32 cellular contexts compared by ENCODE assay signal in the genomic region with DNA sequence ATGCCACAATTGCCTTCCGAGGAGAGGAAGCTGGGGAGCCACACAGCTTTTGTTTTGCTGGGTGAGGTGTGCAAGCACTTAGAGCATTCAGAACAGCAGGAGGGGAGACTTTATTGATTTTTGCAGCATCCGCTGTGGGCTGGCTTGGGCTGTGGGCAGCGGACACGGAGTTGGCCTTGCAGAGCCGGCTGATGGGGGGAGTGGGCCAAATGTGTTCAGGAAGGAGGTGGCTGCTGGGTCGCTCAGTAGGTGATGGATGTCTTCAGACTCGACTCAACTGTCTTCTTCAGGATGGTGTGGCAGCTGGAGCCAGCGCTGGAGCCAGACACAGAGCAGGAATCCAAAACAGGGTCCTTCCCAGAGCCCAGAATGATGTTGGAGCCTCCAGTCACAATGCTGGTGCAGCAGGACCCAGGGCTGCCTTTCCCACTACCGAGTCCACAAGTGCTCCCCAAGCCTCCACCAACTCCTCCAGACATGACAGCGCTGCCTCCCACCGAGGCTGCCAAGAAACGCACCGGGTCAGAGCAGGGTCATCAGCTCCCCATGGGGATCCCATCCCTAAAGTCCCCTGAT. TPM values are rescaled to one million over a fixed set of nuclear protein-coding genes. Genes with fewer than 3 reads are reported as not detected.
DNase-seq lines count a peak whose midpoint lies in the region; ATAC-seq, FAIRE-seq and TF ChIP-seq lines count a peak whose summit lies in the region.
"Had no signal": no experiment of that assay in that cellular context is flagged by ENCODE, and none has a peak within 500 bp of the region (broad histone marks: within the 10 kb centered on the region; RNA-seq: fewer than 3 reads in every experiment).

No MANE protein-coding gene starts in this region.

- H3K9me3 Mint-ChIP-seq in activated naive CD4-positive, alpha-beta T cell treated with anti-CD3 and anti-CD28 coated beads, Interleukin-2, amount 50 U/mL, for 24 hours, result no peaks in the 10 kb centered on the region
- no peaks in the 10 kb centered on the region for H3K9me3 Mint-ChIP-seq in GM23338
- H3K9me3 Mint-ChIP-seq in endodermal cell, result no peaks in the 10 kb centered on the region
- H3K9me3 Mint-ChIP-seq: natural killer cell had no signal

- no peak overlapping the region for H3K4me3 Mint-ChIP-seq in activated naive CD4-positive, alpha-beta T cell treated with anti-CD3 and anti-CD28 coated beads, Interleukin-2, amount 50 U/mL, for 24 hours
- H3K4me3 Mint-ChIP-seq in GM23338 (no peak overlapping the region), endodermal cell (no peak overlapping the region)
- H3K4me3 Mint-ChIP-seq: IgD-negative memory B cell, natural killer cell had no signal

- no peak overlapping the region for H2BK120ac ChIP-seq in trophoblast cell (ENCODE audit: insufficient read depth, low read length, poor library complexity)

- CTCF ChIA-PET in K562 (lab: Yijun Ruan, JAX; ENCODE audit: low intra/inter-chr PET ratio), result no interaction called here

- H3K4me1 ChIP-seq in K562 (replicated peaks in 1 of 2; ENCODE audit: control insufficient read depth in 2 of 2, insufficient read depth in 2 of 2, low read length in 2 of 2), result peaks cover 10 to 13% of the 10 kb centered on the region in 2 experiments; a peak in 3 of 5 replicates
- no peaks in the 10 kb centered on the region for H3K4me1 ChIP-seq in GM23338 (ENCODE audit: insufficient read depth)
- H3K4me1 ChIP-seq in endodermal cell (ENCODE audit: control insufficient read depth, insufficient read depth, low read length), result no peaks in the 10 kb centered on the region
- H3K4me1 ChIP-seq in trophoblast cell (ENCODE audit: control insufficient read depth in 1 of 2, insufficient read depth in 2 of 2, low read length in 2 of 2), result peaks cover 3 to 4% of the 10 kb centered on the region in 2 experiments
- H3K4me1 ChIP-seq: breast epithelium, gastroesophageal sphincter, psoas muscle, tibial artery had no signal

- H3K9me3 ChIP-seq in K562 (replicated peaks; ENCODE audit: control insufficient read depth, insufficient read depth, low read depth, low read length) (no peaks in the 10 kb centered on the region), endodermal cell (ENCODE audit: control insufficient read depth, low read length) (no peaks in the 10 kb centered on the region), trophoblast cell (ENCODE audit: insufficient read depth, low read depth, low read length) (peaks cover 3% of the 10 kb centered on the region)
- H3K9me3 ChIP-seq: breast epithelium, gastroesophageal sphincter, psoas muscle, tibial artery had no signal

- H3K36me3 ChIP-seq in K562 (ENCODE audit: control insufficient read depth, insufficient read depth, low read length) (no peaks in the 10 kb centered on the region), GM23338 (ENCODE audit: insufficient read depth) (no peaks in the 10 kb centered on the region), endodermal cell (ENCODE audit: control insufficient read depth, insufficient read depth, low read length) (no peaks in the 10 kb centered on the region), trophoblast cell (ENCODE audit: control insufficient read depth in 1 of 2, insufficient read depth in 2 of 2, low read length in 2 of 2) (no peaks in the 10 kb centered on the region)
- H3K36me3 ChIP-seq: breast epithelium, gastroesophageal sphincter, tibial artery had no signal

- no peak overlapping the region for H4K12ac ChIP-seq in trophoblast cell (ENCODE audit: low read depth, low read length)

- WGBS in K562 (ENCODE audit: insufficient coverage, low coverage, missing lambda C conversion rate), result 0% methylated on average over 13 of the region's 13 CpGs
- 84% methylated on average over 6 to 13 of the region's 13 CpGs for WGBS in endodermal cell (ENCODE audit: insufficient coverage in 1 of 2, insufficient read length in 1 of 2), 2 experiments
- WGBS in trophoblast cell (ENCODE audit: extremely low coverage, insufficient coverage, insufficient read length), result no CpG with 5 or more reads among the region's 13 CpGs

- H3K9ac ChIP-seq in K562 (ENCODE audit: insufficient read depth in 1 of 2, low read depth in 2 of 2, low read length in 2 of 2) (peak overlapping the region in 1 of 2 experiments; percentile 37; a peak in 1 of 4 replicates), endodermal cell (ENCODE audit: extremely low read depth, low read length, poor library complexity, severe bottlenecking) (no peak overlapping the region), trophoblast cell (ENCODE audit: low read length) (no peak overlapping the region)

- POLR2A ChIA-PET in K562 (lab: Yijun Ruan, JAX), result interaction anchor here (0.6 to 0.7 kb wide), 2 partner anchors 10 to 13 kb away, joined by 3 read pairs; no protein-coding TSS in a partner anchor

- no peaks in the 10 kb centered on the region for H3F3A ChIP-seq in GM23338 (replicated peaks; ENCODE audit: low read depth)

- H4K91ac ChIP-seq in trophoblast cell (ENCODE audit: low read depth, low read length), result no peak overlapping the region

- no peak for TF ChIP-seq EP300 in K562 (IDR thresholded peaks at IDR 0.05; ENCODE audit: low read length)

- H2BK5ac ChIP-seq in trophoblast cell (ENCODE audit: low read depth, low read length, poor library complexity), result no peak overlapping the region

- TF ChIP-seq RAD21 in K562 (CRISPR knock-in tag; conservative IDR thresholded peaks at IDR 0.05 in 1 of 2, IDR thresholded peaks at IDR 0.05 in 1 of 2), result 0 out of 4 replicates have a peak, but pooled peaks of 1 of the 2 experiments have one; percentile 12

- no peak for TF ChIP-seq POLR2A in K562 (conservative IDR thresholded peaks at IDR 0.05)

- no peak overlapping the region for H3K4me3 ChIP-seq in K562
- H3K4me3 ChIP-seq in GM23338, result no peak overlapping the region
- H3K4me3 ChIP-seq in endodermal cell (ENCODE audit: low read length), result no peak overlapping the region
- H3K4me3 ChIP-seq in trophoblast cell (ENCODE audit: low read depth, low read length), result no peak overlapping the region
- H3K4me3 ChIP-seq: breast epithelium, gastroesophageal sphincter, hepatocyte, psoas muscle, tibial artery had no signal

- intact Hi-C loops in K562 (cut with micrococcal nuclease), result no loop called here

- in situ Hi-C loops in K562 (cut with MboI), result no loop called here

- no peaks in the 10 kb centered on the region for H3K9me2 ChIP-seq in GM23338 (ENCODE audit: insufficient read depth)

- H2BK12ac ChIP-seq in trophoblast cell (ENCODE audit: low read length), result no peak overlapping the region

- H3K4me2 ChIP-seq in K562 (ENCODE audit: insufficient read depth, low read length) (no peak overlapping the region), GM23338 (no peak overlapping the region), trophoblast cell (ENCODE audit: low read length) (no peak overlapping the region)
- H3K4me2 ChIP-seq: hepatocyte had no signal

- FAIRE-seq in K562 (lab: Jason Lieb, UNC), result no peak
- FAIRE-seq: A204.1, TTC549 had no signal

- no peak overlapping the region for H3K18ac ChIP-seq in trophoblast cell (ENCODE audit: low read length)

- H3K4ac ChIP-seq in trophoblast cell (ENCODE audit: low read depth, low read length), result no peak overlapping the region

- no peaks in the 10 kb centered on the region for H3K9me1 ChIP-seq in K562 (ENCODE audit: control insufficient read depth, insufficient read depth, low read length)

- H2AK5ac ChIP-seq in trophoblast cell (ENCODE audit: low read length), result no peak overlapping the region

- H3K4me1 Mint-ChIP-seq in activated naive CD4-positive, alpha-beta T cell treated with anti-CD3 and anti-CD28 coated beads, Interleukin-2, amount 50 U/mL, for 24 hours, result peaks cover 38% of the 10 kb centered on the region
- H3K4me1 Mint-ChIP-seq in GM23338, result no peaks in the 10 kb centered on the region
- H3K4me1 Mint-ChIP-seq in endodermal cell, result no peaks in the 10 kb centered on the region

- H3K36me3 Mint-ChIP-seq in activated naive CD4-positive, alpha-beta T cell treated with anti-CD3 and anti-CD28 coated beads, Interleukin-2, amount 50 U/mL, for 24 hours, result no peaks in the 10 kb centered on the region
- H3K36me3 Mint-ChIP-seq in GM23338 (ENCODE audit: low read depth) (no peaks in the 10 kb centered on the region), endodermal cell (ENCODE audit: low read depth) (no peaks in the 10 kb centered on the region)
- H3K36me3 Mint-ChIP-seq: IgD-negative memory B cell, natural killer cell had no signal

- no TSS peak for BruUV-seq in K562 (replicated peaks; lab: Mats Ljungman, UMichigan)

- H2AFZ ChIP-seq in K562 (ENCODE audit: low read depth, low read length) (no peak overlapping the region), GM23338 (no peak overlapping the region), trophoblast cell (ENCODE audit: insufficient read depth, low read length, poor library complexity) (no peak overlapping the region)
- H2AFZ ChIP-seq: hepatocyte had no signal

- DNase-seq in activated naive CD4-positive, alpha-beta T cell treated with anti-CD3 and anti-CD28 coated beads, Interleukin-2, amount 50 U/mL, for 16 hours, result no peak
- peak; percentile 18 for DNase-seq in NCI-H2227 treated with DMSO at 0.1 percent for 48 hours (lab: John Stamatoyannopoulos, UW)
- DNase-seq in K562 (ENCODE audit: extremely low read depth in 1 of 4, low spot score in 3 of 4), result peak in 1 of 4 experiments; percentile 12
- DNase-seq in GM23338 (ENCODE audit: low spot score), result no peak
- DNase-seq in NCI-H526 (lab: John Stamatoyannopoulos, UW), result no peak
- no peak for DNase-seq in endodermal cell
- no peak for DNase-seq in trophoblast cell
- DNase-seq: activated CD4-positive, alpha-beta T cell treated with anti-CD3 and anti-CD28 coated beads, Interleukin-2, amount 50 U/mL, for 1 hour; activated CD4-positive, CD25-positive, alpha-beta regulatory T cell; activated gamma-delta T cell; activated T-cell treated with anti-CD3 and anti-CD28 coated beads, Interleukin-2, amount 50 U/mL, for 1 hour; amygdala; DND-41; GF-D8; natural killer cell; NCI-H2029; NCI-H446 treated with DMSO at 0.1 percent for 48 hours; occipital lobe; PC-3; psoas muscle; stimulated activated CD4-positive, alpha-beta T cell treated with anti-CD3 and anti-CD28 coated beads, Interleukin-4, amount 100 ng/mL, for 24 hours; tibial artery had no signal

- H3K23ac ChIP-seq in trophoblast cell (ENCODE audit: low read length), result no peak overlapping the region

- H4K20me1 ChIP-seq in K562 (replicated peaks; ENCODE audit: control insufficient read depth, insufficient read depth, low read length), result 0 out of 2 replicates have a peak, but pooled peaks cover 13% of the 10 kb centered on the region
- H4K20me1 ChIP-seq in GM23338 (replicated peaks; ENCODE audit: insufficient read depth), result no peaks in the 10 kb centered on the region

- H3K14ac ChIP-seq in trophoblast cell (ENCODE audit: low read length), result no peak overlapping the region

- H3K27ac Mint-ChIP-seq in activated naive CD4-positive, alpha-beta T cell treated with anti-CD3 and anti-CD28 coated beads, Interleukin-2, amount 50 U/mL, for 24 hours, result peak overlapping the region; percentile 12
- H3K27ac Mint-ChIP-seq in GM23338, result no peak overlapping the region
- H3K27ac Mint-ChIP-seq in endodermal cell, result no peak overlapping the region

- no peak for ATAC-seq in K562
- ATAC-seq in GM23338, result no peak
- ATAC-seq: gastroesophageal sphincter, natural killer cell, PC-3, psoas muscle had no signal

- peaks cover 17 to 53% of the 10 kb centered on the region in 2 experiments for H3K27me3 ChIP-seq in K562 (ENCODE audit: control insufficient read depth in 2 of 2, insufficient read depth in 2 of 2, low read length in 2 of 2)
- no peaks in the 10 kb centered on the region for H3K27me3 ChIP-seq in GM23338 (ENCODE audit: insufficient read depth)
- no peaks in the 10 kb centered on the region for H3K27me3 ChIP-seq in endodermal cell (ENCODE audit: control insufficient read depth, insufficient read depth, low read length, poor library complexity, severe bottlenecking)
- no peaks in the 10 kb centered on the region for H3K27me3 ChIP-seq in trophoblast cell (ENCODE audit: insufficient read depth, low read length)
- H3K27me3 ChIP-seq: breast epithelium had no signal

- TF ChIP-seq CTCF in K562 (IDR thresholded peaks at IDR 0.05 in 2 of 3, conservative IDR thresholded peaks at IDR 0.05 in 1 of 3; ENCODE audit: insufficient read depth in 2 of 3, low read depth in 1 of 3, low read length in 3 of 3) (no peak), GM23338 (conservative IDR thresholded peaks at IDR 0.05; ENCODE audit: low read depth in 2 of 2) (no peak; a peak in 1 of 4 replicates), endodermal cell (conservative IDR thresholded peaks at IDR 0.05) (no peak)

- no peaks in the 10 kb centered on the region for H3K79me2 ChIP-seq in K562 (ENCODE audit: control insufficient read depth, insufficient read depth, low read length)
- H3K79me2 ChIP-seq in GM23338 (replicated peaks; ENCODE audit: insufficient read depth), result no peaks in the 10 kb centered on the region
- no peaks in the 10 kb centered on the region for H3K79me2 ChIP-seq in trophoblast cell (ENCODE audit: control insufficient read depth, insufficient read depth, low read length, poor library complexity)
- H3K79me2 ChIP-seq: hepatocyte had no signal

- no peaks in the 10 kb centered on the region for H3K79me1 ChIP-seq in trophoblast cell (ENCODE audit: low read length)

- no peak overlapping the region for H3K27ac ChIP-seq in K562 (ENCODE audit: extremely low read depth, low read depth, low read length)
- no peak overlapping the region for H3K27ac ChIP-seq in GM23338 (ENCODE audit: low read depth)
- no peak overlapping the region for H3K27ac ChIP-seq in endodermal cell (ENCODE audit: low read depth, low read length)
- no peak overlapping the region for H3K27ac ChIP-seq in trophoblast cell (ENCODE audit: low read depth, low read length)
- H3K27ac ChIP-seq: breast epithelium, gastroesophageal sphincter, hepatocyte, psoas muscle, tibial artery had no signal

- H3K27me3 Mint-ChIP-seq in activated naive CD4-positive, alpha-beta T cell treated with anti-CD3 and anti-CD28 coated beads, Interleukin-2, amount 50 U/mL, for 24 hours, result no peaks in the 10 kb centered on the region
- H3K27me3 Mint-ChIP-seq in GM23338 (ENCODE audit: insufficient read depth, low read depth, poor library complexity) (peaks cover 6% of the 10 kb centered on the region), endodermal cell (ENCODE audit: insufficient read depth) (peaks cover 13% of the 10 kb centered on the region)

- H4K8ac ChIP-seq in trophoblast cell (ENCODE audit: low read depth, low read length), result no peak overlapping the region

RNA-seq across cellular contexts. Expression of gene KRT79, which starts 4.8 kb away (rescaled TPM):
- total RNA-seq in K562 (2011; cell fraction: chromatin; rRNA removed; ENCODE audit: low replicate concordance), result 1.7 and 5.7 TPM in 2 replicates
- total RNA-seq in K562 (2011; cell fraction: nucleolus; rRNA removed), result 2.2 and 3.8 TPM in 2 replicates
- 1.9 TPM in 2 replicates for total RNA-seq in K562 (2011; cell fraction: nucleoplasm; rRNA removed)
- total RNA-seq in K562 (2014; rRNA removed) (0.08 and 0.32 TPM in 2 replicates), K562 (2014; rRNA removed; fragmentation: Illumina TruSeq; extraction: Trizol) (0.07 TPM in 1 of 2 replicates, not detected in the other), K562 (2015; rRNA removed; fragmentation: Illumina TruSeq; extraction: Trizol) (not detected in 2 replicates), K562 (2021) (0.09 and 0.27 TPM in 2 replicates), endodermal cell (not detected)
- polyA plus RNA-seq in K562 (2011; rRNA removed) (0.81 and 2.3 TPM in 2 replicates), K562 (2014; fragmentation: Illumina TruSeq; extraction: Trizol) (0.14 TPM in 1 of 2 replicates, not detected in the other), K562 (2014; fragmentation: Nextera tagmentation; extraction: Ambion mirVana) (under 1 TPM; 0.03 to 0.08 TPM), K562 (2014; rRNA removed) (0.22 and 0.23 TPM in 2 replicates), GM23338 (2016; fragmentation: Nextera tagmentation; extraction: Ambion mirVana) (not detected in 2 replicates)
- 0.59 and 2.4 TPM in 2 replicates for polyA plus RNA-seq in K562 (2011; cell fraction: cytosol; rRNA removed)
- 5.8 and 21.4 TPM in 2 replicates for polyA plus RNA-seq in K562 (2011; cell fraction: nucleus; rRNA removed)
- polyA plus RNA-seq in K562 (2012), result 0.71 and 2.0 TPM in 2 replicates
- polyA minus RNA-seq in K562 (2011; rRNA and poly(A)+ RNA removed), result 0.48 and 1.0 TPM in 2 replicates
- polyA minus RNA-seq in K562 (2011; cell fraction: cytosol; rRNA and poly(A)+ RNA removed), result 0.95 TPM in 1 of 2 replicates, not detected in the other
- polyA minus RNA-seq in K562 (2011; cell fraction: nucleus; rRNA and poly(A)+ RNA removed), result 0.22 and 1.2 TPM in 2 replicates
- 0.21 TPM in 1 of 2 replicates, not detected in the other for total RNA-seq in GM23338 (2014; rRNA removed; shearing (Covaris generic))
- not detected for polyA plus RNA-seq in endodermal cell (2013, experiment 1 of 2)
- not detected for polyA plus RNA-seq in endodermal cell (2013, experiment 2 of 2)
- polyA plus RNA-seq in trophoblast cell (2013), result not detected in 2 replicates
- total RNA-seq: gastroesophageal sphincter; lung microvascular endothelial cell; mononuclear cell; occipital lobe; PC-3; psoas muscle; T-helper 1 cell treated with Interleukin-12 subunit alpha and Interleukin-12 subunit beta and Interleukin-4 antibody, amounts not matched to agents 30 ng/mL and 1 ng/mL, for 36 hours had no signal
- polyA plus RNA-seq: hepatocyte, IgD-negative memory B cell had no signal

RNA-seq across cellular contexts. Expression of gene KRT78, which starts 9.8 kb away (rescaled TPM):
- total RNA-seq in K562 (2011; cell fraction: chromatin; rRNA removed; ENCODE audit: low replicate concordance), result not detected in 2 replicates
- not detected in 2 replicates for total RNA-seq in K562 (2011; cell fraction: nucleolus; rRNA removed)
- not detected in 2 replicates for total RNA-seq in K562 (2011; cell fraction: nucleoplasm; rRNA removed)
- not detected in 2 replicates for total RNA-seq in K562 (2014; rRNA removed)
- total RNA-seq in K562 (2014; rRNA removed; fragmentation: Illumina TruSeq; extraction: Trizol), result not detected in 2 replicates
- not detected in 2 replicates for total RNA-seq in K562 (2015; rRNA removed; fragmentation: Illumina TruSeq; extraction: Trizol)
- total RNA-seq in K562 (2021), result not detected in 2 replicates
- 0.08 TPM in 1 of 2 replicates, not detected in the other for polyA plus RNA-seq in K562 (2011; rRNA removed)
- not detected in 2 replicates for polyA plus RNA-seq in K562 (2011; cell fraction: cytosol; rRNA removed)
- not detected in 2 replicates for polyA plus RNA-seq in K562 (2011; cell fraction: nucleus; rRNA removed)
- not detected in 2 replicates for polyA plus RNA-seq in K562 (2012)
- not detected in 2 replicates for polyA plus RNA-seq in K562 (2014; fragmentation: Illumina TruSeq; extraction: Trizol)
- polyA plus RNA-seq in K562 (2014; fragmentation: Nextera tagmentation; extraction: Ambion mirVana), result not detected
- polyA plus RNA-seq in K562 (2014; rRNA removed), result not detected in 2 replicates
- not detected in 2 replicates for polyA minus RNA-seq in K562 (2011; rRNA and poly(A)+ RNA removed)
- not detected in 2 replicates for polyA minus RNA-seq in K562 (2011; cell fraction: cytosol; rRNA and poly(A)+ RNA removed)
- not detected in 2 replicates for polyA minus RNA-seq in K562 (2011; cell fraction: nucleus; rRNA and poly(A)+ RNA removed)
- total RNA-seq in GM23338 (2014; rRNA removed; shearing (Covaris generic)), result not detected in 2 replicates
- not detected in 2 replicates for polyA plus RNA-seq in GM23338 (2016; fragmentation: Nextera tagmentation; extraction: Ambion mirVana)
- not detected for total RNA-seq in endodermal cell
- not detected for polyA plus RNA-seq in endodermal cell (2013, experiment 1 of 2)
- not detected for polyA plus RNA-seq in endodermal cell (2013, experiment 2 of 2)
- polyA plus RNA-seq in trophoblast cell (2013), result 0.10 TPM in 1 of 2 replicates, not detected in the other
- total RNA-seq: hepatocyte; lung microvascular endothelial cell; mononuclear cell; natural killer cell; psoas muscle; T-helper 1 cell treated with Interleukin-12 subunit alpha and Interleukin-12 subunit beta and Interleukin-4 antibody, amounts not matched to agents 30 ng/mL and 1 ng/mL, for 36 hours had no signal
- polyA plus RNA-seq: hepatocyte, IgD-negative memory B cell had no signal

RNA-seq across cellular contexts. Expression of gene KRT4, which starts 25.0 kb away (rescaled TPM):
- total RNA-seq in K562 (2011; cell fraction: chromatin; rRNA removed; ENCODE audit: low replicate concordance), result not detected in 2 replicates
- total RNA-seq in K562 (2011; cell fraction: nucleolus; rRNA removed), result not detected in 2 replicates
- not detected in 2 replicates for total RNA-seq in K562 (2011; cell fraction: nucleoplasm; rRNA removed)
- not detected in 2 replicates for total RNA-seq in K562 (2014; rRNA removed)
- total RNA-seq in K562 (2014; rRNA removed; fragmentation: Illumina TruSeq; extraction: Trizol), result not detected in 2 replicates
- total RNA-seq in K562 (2015; rRNA removed; fragmentation: Illumina TruSeq; extraction: Trizol), result not detected in 2 replicates
- not detected in 2 replicates for total RNA-seq in K562 (2021)
- not detected in 2 replicates for polyA plus RNA-seq in K562 (2011; rRNA removed)
- not detected in 2 replicates for polyA plus RNA-seq in K562 (2011; cell fraction: cytosol; rRNA removed)
- polyA plus RNA-seq in K562 (2011; cell fraction: nucleus; rRNA removed), result 0.06 TPM in 1 of 2 replicates, not detected in the other
- not detected in 2 replicates for polyA plus RNA-seq in K562 (2012)
- not detected in 2 replicates for polyA plus RNA-seq in K562 (2014; fragmentation: Illumina TruSeq; extraction: Trizol)
- not detected for polyA plus RNA-seq in K562 (2014; fragmentation: Nextera tagmentation; extraction: Ambion mirVana)
- polyA plus RNA-seq in K562 (2014; rRNA removed), result not detected in 2 replicates
- polyA minus RNA-seq in K562 (2011; rRNA and poly(A)+ RNA removed), result not detected in 2 replicates
- polyA minus RNA-seq in K562 (2011; cell fraction: cytosol; rRNA and poly(A)+ RNA removed), result not detected in 2 replicates
- polyA minus RNA-seq in K562 (2011; cell fraction: nucleus; rRNA and poly(A)+ RNA removed), result not detected in 2 replicates
- total RNA-seq in GM23338 (2014; rRNA removed; shearing (Covaris generic)), result not detected in 2 replicates
- not detected in 2 replicates for polyA plus RNA-seq in GM23338 (2016; fragmentation: Nextera tagmentation; extraction: Ambion mirVana)
- not detected for total RNA-seq in endodermal cell
- not detected for polyA plus RNA-seq in endodermal cell (2013, experiment 1 of 2)
- not detected for polyA plus RNA-seq in endodermal cell (2013, experiment 2 of 2)
- not detected in 2 replicates for polyA plus RNA-seq in trophoblast cell (2013)
- total RNA-seq: lung microvascular endothelial cell; mononuclear cell; natural killer cell; T-helper 1 cell treated with Interleukin-12 subunit alpha and Interleukin-12 subunit beta and Interleukin-4 antibody, amounts not matched to agents 30 ng/mL and 1 ng/mL, for 36 hours had no signal
- polyA plus RNA-seq: IgD-negative memory B cell had no signal

RNA-seq across cellular contexts. Expression of gene KRT3, which starts 43.0 kb away (rescaled TPM):
- not detected in 2 replicates for total RNA-seq in K562 (2011; cell fraction: chromatin; rRNA removed; ENCODE audit: low replicate concordance)
- total RNA-seq in K562 (2011; cell fraction: nucleolus; rRNA removed), result not detected in 2 replicates
- not detected in 2 replicates for total RNA-seq in K562 (2011; cell fraction: nucleoplasm; rRNA removed)
- total RNA-seq in K562 (2014; rRNA removed) (not detected in 2 replicates), K562 (2014; rRNA removed; fragmentation: Illumina TruSeq; extraction: Trizol) (not detected in 2 replicates), K562 (2015; rRNA removed; fragmentation: Illumina TruSeq; extraction: Trizol) (not detected in 2 replicates), K562 (2021) (not detected in 2 replicates), endodermal cell (not detected)
- polyA plus RNA-seq in K562 (2011; rRNA removed) (not detected in 2 replicates), K562 (2014; fragmentation: Illumina TruSeq; extraction: Trizol) (not detected in 2 replicates), K562 (2014; fragmentation: Nextera tagmentation; extraction: Ambion mirVana) (not detected), K562 (2014; rRNA removed) (not detected in 2 replicates), GM23338 (2016; fragmentation: Nextera tagmentation; extraction: Ambion mirVana) (not detected in 2 replicates)
- polyA plus RNA-seq in K562 (2011; cell fraction: cytosol; rRNA removed), result not detected in 2 replicates
- polyA plus RNA-seq in K562 (2011; cell fraction: nucleus; rRNA removed), result not detected in 2 replicates
- not detected in 2 replicates for polyA plus RNA-seq in K562 (2012)
- not detected in 2 replicates for polyA minus RNA-seq in K562 (2011; rRNA and poly(A)+ RNA removed)
- not detected in 2 replicates for polyA minus RNA-seq in K562 (2011; cell fraction: cytosol; rRNA and poly(A)+ RNA removed)
- not detected in 2 replicates for polyA minus RNA-seq in K562 (2011; cell fraction: nucleus; rRNA and poly(A)+ RNA removed)
- not detected in 2 replicates for total RNA-seq in GM23338 (2014; rRNA removed; shearing (Covaris generic))
- not detected for polyA plus RNA-seq in endodermal cell (2013, experiment 1 of 2)
- polyA plus RNA-seq in endodermal cell (2013, experiment 2 of 2), result not detected
- not detected in 2 replicates for polyA plus RNA-seq in trophoblast cell (2013)
- total RNA-seq: breast epithelium; gastroesophageal sphincter; hepatocyte; lung microvascular endothelial cell; mononuclear cell; natural killer cell; occipital lobe; psoas muscle; T-helper 1 cell treated with Interleukin-12 subunit alpha and Interleukin-12 subunit beta and Interleukin-4 antibody, amounts not matched to agents 30 ng/mL and 1 ng/mL, for 36 hours had no signal
- polyA plus RNA-seq: hepatocyte, IgD-negative memory B cell, psoas muscle had no signal
